ENCODE assay signal across 1 cellular context in genomic region chr3:158801696-158802398, GRCh38.
A peak's percentile ranks its signal among the peaks of the same experiment; 100 is the strongest.
TF ChIP-seq lines count a peak whose summit lies in the region.

TSS of gene MFSD1 (plus strand) at chr3:158802054. CDS start at chr3:158802153, 99 bp downstream.

TF ChIP-seq in HepG2, 621 proteins besides CTCF, POLR2A, EP300 and RAD21 (continued from another document and continues in another):
- TF ChIP-seq ZNF512B (CRISPR knock-in tag; IDR thresholded peaks at IDR 0.05; ENCODE audit: borderline replicate concordance) = peak; percentile 13; the same call in 1 of the 2 replicates
- TF ChIP-seq NFATC3 (CRISPR knock-in tag; IDR thresholded peaks at IDR 0.05) = peak; percentile 58; the same call in 1 of the 2 replicates
- TF ChIP-seq ZNF235 (CRISPR knock-in tag; IDR thresholded peaks at IDR 0.05; ENCODE audit: borderline replicate concordance) = no peak
- TF ChIP-seq RFXANK (CRISPR knock-in tag; IDR thresholded peaks at IDR 0.05) = no peak
- peak; percentile 83 for TF ChIP-seq CBFB (CRISPR knock-in tag; IDR thresholded peaks at IDR 0.05)
- no peak for TF ChIP-seq ZNF713 (CRISPR knock-in tag; IDR thresholded peaks at IDR 0.05)
- no peak for TF ChIP-seq SAFB2 (CRISPR knock-in tag; IDR thresholded peaks at IDR 0.05; ENCODE audit: borderline replicate concordance, low read depth)
- peak; percentile 87 for TF ChIP-seq RNF2 (conservative IDR thresholded peaks at IDR 0.05; ENCODE audit: low read depth)
- no peak for TF ChIP-seq ZFP36 (IDR thresholded peaks at IDR 0.05; ENCODE audit: borderline replicate concordance, low read depth, low read length, partially characterized antibody)
- peak; percentile 98 for TF ChIP-seq RAD51 (IDR thresholded peaks at IDR 0.05; ENCODE audit: borderline replicate concordance)
- TF ChIP-seq ZNF703 (CRISPR knock-in tag; IDR thresholded peaks at IDR 0.05; ENCODE audit: borderline replicate concordance) = no peak
- no peak for TF ChIP-seq ZNF33A (CRISPR knock-in tag; IDR thresholded peaks at IDR 0.05; ENCODE audit: borderline replicate concordance)
- TF ChIP-seq MBD4 (IDR thresholded peaks at IDR 0.05; ENCODE audit: borderline replicate concordance, low read length) = no peak
- TF ChIP-seq ZBED4 (CRISPR knock-in tag; IDR thresholded peaks at IDR 0.05; ENCODE audit: borderline replicate concordance) = peak; percentile 52; the same call in 1 of the 2 replicates
- no peak for TF ChIP-seq ZNF615 (CRISPR knock-in tag; IDR thresholded peaks at IDR 0.05; ENCODE audit: borderline replicate concordance)
- TF ChIP-seq CC2D1A (CRISPR knock-in tag; IDR thresholded peaks at IDR 0.05) = no peak
- TF ChIP-seq AKNA (CRISPR knock-in tag; IDR thresholded peaks at IDR 0.05; ENCODE audit: borderline replicate concordance) = no peak
- TF ChIP-seq BCL3 (CRISPR knock-in tag; IDR thresholded peaks at IDR 0.05) = peak; percentile 93
- 0 out of 2 replicates have a peak, but pooled peaks have one; percentile 31 for TF ChIP-seq ZNF704 (CRISPR knock-in tag; IDR thresholded peaks at IDR 0.05; ENCODE audit: borderline replicate concordance)
- no peak for TF ChIP-seq RARG (CRISPR knock-in tag; IDR thresholded peaks at IDR 0.05; ENCODE audit: low read depth)
- TF ChIP-seq ZNF773 (CRISPR knock-in tag; IDR thresholded peaks at IDR 0.05; ENCODE audit: borderline replicate concordance) = no peak
- TF ChIP-seq ZSCAN25 (CRISPR knock-in tag; IDR thresholded peaks at IDR 0.05) = no peak
- peak; percentile 69; the same call in 1 of the 2 replicates for TF ChIP-seq IRX3 (CRISPR knock-in tag; IDR thresholded peaks at IDR 0.05; ENCODE audit: borderline replicate concordance, low read depth)
- no peak for TF ChIP-seq NONO (IDR thresholded peaks at IDR 0.05)
- TF ChIP-seq NONO (CRISPR knock-in tag; conservative IDR thresholded peaks at IDR 0.05) = peak; percentile 87
- no peak for TF ChIP-seq POLR2AphosphoS2 (IDR thresholded peaks at IDR 0.05; ENCODE audit: low read depth, low read length)
- peak; percentile 79 for TF ChIP-seq SIN3B (IDR thresholded peaks at IDR 0.05; ENCODE audit: low read length)
- TF ChIP-seq ZNF446 (CRISPR knock-in tag; IDR thresholded peaks at IDR 0.05) = no peak
- TF ChIP-seq ZNF569 (CRISPR knock-in tag; IDR thresholded peaks at IDR 0.05; ENCODE audit: borderline replicate concordance) = no peak
- TF ChIP-seq ZNF788 (CRISPR knock-in tag; IDR thresholded peaks at IDR 0.05; ENCODE audit: borderline replicate concordance) = no peak; the same call in 1 of the 2 replicates
- TF ChIP-seq ATF7 (IDR thresholded peaks at IDR 0.05) = no peak
- TF ChIP-seq ATF7 (CRISPR knock-in tag; IDR thresholded peaks at IDR 0.05) = peak; percentile 42; the same call in 1 of the 2 replicates
- no peak for TF ChIP-seq CENPX (CRISPR knock-in tag; IDR thresholded peaks at IDR 0.05)
- TF ChIP-seq ZNF737 (CRISPR knock-in tag; IDR thresholded peaks at IDR 0.05; ENCODE audit: borderline replicate concordance) = no peak
- TF ChIP-seq STAT6 (CRISPR knock-in tag; IDR thresholded peaks at IDR 0.05; ENCODE audit: borderline replicate concordance) = no peak
- no peak for TF ChIP-seq GTF3A (CRISPR knock-in tag; conservative IDR thresholded peaks at IDR 0.05)
- no peak for TF ChIP-seq IRF1 (CRISPR knock-in tag; IDR thresholded peaks at IDR 0.05; ENCODE audit: low read depth)
- TF ChIP-seq ZNF274 (CRISPR knock-in tag; IDR thresholded peaks at IDR 0.05) = peak; percentile 62; the same call in 1 of the 2 replicates
- no peak for TF ChIP-seq SUZ12 (IDR thresholded peaks at IDR 0.05; ENCODE audit: low read depth, low read length)
- TF ChIP-seq ZNF143 (CRISPR knock-in tag; IDR thresholded peaks at IDR 0.05) = no peak
- TF ChIP-seq SMC3 (IDR thresholded peaks at IDR 0.05; ENCODE audit: low read length) = no peak
- TF ChIP-seq FOXJ3 (CRISPR knock-in tag; IDR thresholded peaks at IDR 0.05; ENCODE audit: borderline replicate concordance) = no peak
- TF ChIP-seq NR2F2 (IDR thresholded peaks at IDR 0.05; ENCODE audit: borderline replicate concordance, low read depth) = no peak
- TF ChIP-seq JDP2 (CRISPR knock-in tag; IDR thresholded peaks at IDR 0.05; ENCODE audit: borderline replicate concordance) = no peak
- TF ChIP-seq ARNTL (CRISPR knock-in tag; IDR thresholded peaks at IDR 0.05) = peak; percentile 63
- TF ChIP-seq BHLHE40 (IDR thresholded peaks at IDR 0.05; ENCODE audit: low read length) = peak; percentile 97
- peak; percentile 19; the same call in 1 of the 2 replicates for TF ChIP-seq NFYB (CRISPR knock-in tag; IDR thresholded peaks at IDR 0.05)
- no peak for TF ChIP-seq ZNF567 (CRISPR knock-in tag; IDR thresholded peaks at IDR 0.05; ENCODE audit: borderline replicate concordance)
- TF ChIP-seq ZNF766 (CRISPR knock-in tag; IDR thresholded peaks at IDR 0.05; ENCODE audit: borderline replicate concordance) = peak; percentile 77; the same call in 1 of the 2 replicates
